ENCODE assay signal across 35 cellular contexts in genomic region chr13:66937423-66937822, GRCh38.
"Had no signal": no experiment of that assay in that cellular context is flagged by ENCODE, and none has a peak within 500 bp of the region (broad histone marks: within the 10 kb centered on the region; RNA-seq: fewer than 3 reads in every experiment).

No MANE protein-coding gene starts in this region.

- H3K4me3 ChIP-seq: adrenal gland, body of pancreas, breast epithelium had no signal

- H3K9me3 Mint-ChIP-seq: activated B cell treated with CpG ODN at 0.5 μM for 24 hours; activated CD4-positive, alpha-beta T cell treated with anti-CD3 and anti-CD28 coated beads, Interleukin-2, amount 10 ng/mL, durations not matched to agents 24 days and 14 days; activated CD8-positive, alpha-beta T cell treated with anti-CD3 and anti-CD28 coated beads for 36 hours; activated naive CD4-positive, alpha-beta T cell treated with anti-CD3 and anti-CD28 coated beads for 36 hours; activated naive CD4-positive, alpha-beta T cell treated with anti-CD3 and anti-CD28 coated beads, Interleukin-2, amount 50 U/mL, for 72 hours; activated naive CD8-positive, alpha-beta T cell treated with anti-CD3 and anti-CD28 coated beads for 36 hours; activated T-helper 1 cell treated with anti-CD3 and anti-CD28 coated beads, Interleukin-12 subunit alpha, Interleukin-12 subunit beta, Interleukin-2, Interleukin-4 antibody, amounts not matched to agents 30 ng/mL and 10 ng/mL and 1 ng/mL, durations not matched to agents 14 hours and 24 hours and 36 hours had no signal

- H3K27ac ChIP-seq: adrenal gland, body of pancreas, brain microvascular endothelial cell, breast epithelium, VCaP had no signal

- DNase-seq: activated B cell treated with CpG ODN at 0.5 μM for 24 hours; activated CD4-positive, alpha-beta memory T cell treated with anti-CD3 and anti-CD28 coated beads for 36 hours; activated CD4-positive, alpha-beta T cell treated with anti-CD3 and anti-CD28 coated beads for 4 hours; activated CD4-positive, alpha-beta T cell treated with anti-CD3 and anti-CD28 coated beads, Interleukin-2, amount 10 ng/mL, durations not matched to agents 24 days and 14 days; activated CD4-positive, alpha-beta T cell treated with anti-CD3 and anti-CD28 coated beads, Interleukin-2, amount 50 U/mL, for 1 hour; activated CD4-positive, alpha-beta T cell treated with anti-CD3 and anti-CD28 coated beads, Interleukin-2, amount 50 U/mL, for 4 hours; activated CD4-positive, CD25-positive, alpha-beta regulatory T cell treated with anti-CD3 and anti-CD28 coated beads, Interleukin-2, amount 50 U/mL, for 72 hours; activated CD8-positive, alpha-beta memory T cell treated with anti-CD3 and anti-CD28 coated beads, Interleukin-2, amount 50 U/mL, for 4 hours; activated CD8-positive, alpha-beta T cell treated with anti-CD3 and anti-CD28 coated beads for 36 hours; activated effector memory CD4-positive, alpha-beta T cell treated with anti-CD3 and anti-CD28 coated beads, Interleukin-2, amount 50 U/mL, for 16 hours; activated gamma-delta T cell treated with Interleukin-2 at 50 U/mL for 16 hours; activated naive CD4-positive, alpha-beta T cell; activated naive CD4-positive, alpha-beta T cell treated with anti-CD3 and anti-CD28 coated beads for 36 hours; activated naive CD4-positive, alpha-beta T cell treated with anti-CD3 and anti-CD28 coated beads, Interleukin-2, amount 50 U/mL, for 16 hours; activated naive CD8-positive, alpha-beta T cell treated with anti-CD3 and anti-CD28 coated beads for 36 hours; activated T-cell treated with anti-CD3 and anti-CD28 coated beads for 4 hours; activated T-cell treated with anti-CD3 and anti-CD28 coated beads, Interleukin-2, amount 50 U/mL, for 1 hour; activated T-cell treated with anti-CD3 and anti-CD28 coated beads, Interleukin-2, amount 50 U/mL, for 4 hours; activated T-cell treated with anti-CD3 and anti-CD28 coated beads, Interleukin-2, amount 50 U/mL, for 72 hours; adrenal gland; amniotic stem cell; aorta; body of pancreas; brain microvascular endothelial cell; central memory CD4-positive, alpha-beta T cell; T-helper 2 cell; T-helper 9 cell had no signal

- H3K4me1 ChIP-seq: adrenal gland, body of pancreas, breast epithelium had no signal

- H3K27ac Mint-ChIP-seq: activated B cell treated with CpG ODN at 0.5 μM for 24 hours; activated CD4-positive, alpha-beta memory T cell treated with anti-CD3 and anti-CD28 coated beads for 36 hours; activated CD4-positive, alpha-beta T cell treated with anti-CD3 and anti-CD28 coated beads, Interleukin-2, amount 10 ng/mL, durations not matched to agents 24 days and 14 days; activated CD8-positive, alpha-beta T cell treated with anti-CD3 and anti-CD28 coated beads for 36 hours; activated naive CD4-positive, alpha-beta T cell treated with anti-CD3 and anti-CD28 coated beads for 36 hours; activated naive CD4-positive, alpha-beta T cell treated with anti-CD3 and anti-CD28 coated beads, Interleukin-2, amount 50 U/mL, for 72 hours; activated naive CD8-positive, alpha-beta T cell treated with anti-CD3 and anti-CD28 coated beads for 36 hours; activated T-cell treated with anti-CD3 and anti-CD28 coated beads, Interleukin-2, amount 50 U/mL, for 72 hours; activated T-helper 1 cell treated with anti-CD3 and anti-CD28 coated beads, Interleukin-12 subunit alpha, Interleukin-12 subunit beta, Interleukin-2, Interleukin-4 antibody, amounts not matched to agents 30 ng/mL and 10 ng/mL and 1 ng/mL, durations not matched to agents 14 hours and 24 hours and 36 hours; activated T-helper 17 cell treated with anti-CD3 and anti-CD28 coated beads, Interleukin-2, amount 50 U/mL, for 72 hours; T-helper 2 cell treated with Interferon-gamma antibody and Interleukin-4, amounts not matched to agents 5 μg/mL and 100 μg/mL, for 36 hours had no signal

- H3K27me3 Mint-ChIP-seq: activated B cell treated with CpG ODN at 0.5 μM for 24 hours; activated CD4-positive, alpha-beta memory T cell treated with anti-CD3 and anti-CD28 coated beads for 36 hours; activated CD4-positive, alpha-beta T cell treated with anti-CD3 and anti-CD28 coated beads, Interleukin-2, amount 10 ng/mL, durations not matched to agents 24 days and 14 days; activated CD8-positive, alpha-beta T cell treated with anti-CD3 and anti-CD28 coated beads for 36 hours; activated naive CD8-positive, alpha-beta T cell treated with anti-CD3 and anti-CD28 coated beads for 36 hours; activated T-helper 17 cell treated with anti-CD3 and anti-CD28 coated beads, Interleukin-2, amount 50 U/mL, for 72 hours had no signal

- H3K36me3 ChIP-seq: adrenal gland, brain microvascular endothelial cell, breast epithelium had no signal

- FAIRE-seq: astrocyte, TTC549 had no signal

- H3K27me3 ChIP-seq: adrenal gland, body of pancreas, brain microvascular endothelial cell, breast epithelium had no signal

- H3K4me1 Mint-ChIP-seq: activated CD4-positive, alpha-beta T cell treated with anti-CD3 and anti-CD28 coated beads, Interleukin-2, amount 10 ng/mL, durations not matched to agents 24 days and 14 days; activated naive CD8-positive, alpha-beta T cell treated with anti-CD3 and anti-CD28 coated beads for 36 hours; activated T-helper 17 cell treated with anti-CD3 and anti-CD28 coated beads, Interleukin-2, amount 50 U/mL, for 72 hours had no signal

- H3K4me3 Mint-ChIP-seq: activated B cell treated with CpG ODN at 0.5 μM for 24 hours; activated CD4-positive, alpha-beta memory T cell treated with anti-CD3 and anti-CD28 coated beads for 36 hours; activated CD4-positive, alpha-beta T cell treated with anti-CD3 and anti-CD28 coated beads, Interleukin-2, amount 10 ng/mL, durations not matched to agents 24 days and 14 days; activated CD8-positive, alpha-beta T cell treated with anti-CD3 and anti-CD28 coated beads for 36 hours; activated naive CD4-positive, alpha-beta T cell treated with anti-CD3 and anti-CD28 coated beads for 36 hours; activated naive CD8-positive, alpha-beta T cell treated with anti-CD3 and anti-CD28 coated beads for 36 hours; activated T-cell treated with anti-CD3 and anti-CD28 coated beads, Interleukin-2, amount 50 U/mL, for 4 hours; activated T-cell treated with anti-CD3 and anti-CD28 coated beads, Interleukin-2, amount 50 U/mL, for 72 hours; activated T-helper 1 cell treated with anti-CD3 and anti-CD28 coated beads, Interleukin-12 subunit alpha, Interleukin-12 subunit beta, Interleukin-2, Interleukin-4 antibody, amounts not matched to agents 30 ng/mL and 10 ng/mL and 1 ng/mL, durations not matched to agents 14 hours and 24 hours and 36 hours; activated T-helper 17 cell treated with anti-CD3 and anti-CD28 coated beads, Interleukin-2, amount 50 U/mL, for 72 hours; T-helper 2 cell treated with Interferon-gamma antibody and Interleukin-4, amounts not matched to agents 5 μg/mL and 100 μg/mL, for 36 hours had no signal

- H3K9me3 ChIP-seq: body of pancreas, breast epithelium had no signal

- ATAC-seq: activated CD8-positive, alpha-beta T cell treated with anti-CD3 and anti-CD28 coated beads for 36 hours; activated naive CD4-positive, alpha-beta T cell treated with anti-CD3 and anti-CD28 coated beads, Interleukin-2, amount 50 U/mL, for 72 hours; activated T-cell treated with anti-CD3 and anti-CD28 coated beads, Interleukin-2, amount 50 U/mL, for 4 hours; activated T-cell treated with anti-CD3 and anti-CD28 coated beads, Interleukin-2, amount 50 U/mL, for 72 hours; activated T-helper 17 cell treated with anti-CD3 and anti-CD28 coated beads, Interleukin-2, amount 50 U/mL, for 72 hours; body of pancreas had no signal

- H3K36me3 Mint-ChIP-seq: activated CD4-positive, alpha-beta memory T cell treated with anti-CD3 and anti-CD28 coated beads for 36 hours; activated naive CD4-positive, alpha-beta T cell treated with anti-CD3 and anti-CD28 coated beads, Interleukin-2, amount 50 U/mL, for 72 hours; activated naive CD8-positive, alpha-beta T cell treated with anti-CD3 and anti-CD28 coated beads for 36 hours had no signal
